ENCODE assay signal across 1 cellular context in the genomic region with DNA sequence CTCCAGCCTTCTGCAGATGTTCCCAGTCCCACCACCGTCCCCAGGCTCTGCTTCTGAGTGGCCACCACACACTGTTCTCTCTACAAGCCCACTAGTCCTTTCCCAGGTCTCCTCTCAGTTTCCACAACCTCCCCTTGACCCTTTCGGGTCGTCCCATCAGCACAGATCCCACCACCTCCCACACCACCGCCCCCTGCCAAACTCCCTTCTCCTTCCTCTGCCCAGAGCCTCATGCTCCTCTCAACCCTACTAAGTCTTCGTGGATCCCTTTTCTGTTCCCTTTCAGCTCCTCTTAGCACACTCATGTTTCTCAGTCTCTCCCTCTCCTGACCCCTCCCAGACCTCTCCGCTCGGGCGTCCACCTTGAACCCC.
TF ChIP-seq lines count a peak whose summit lies in the region.

No MANE protein-coding gene starts in this region.

TF ChIP-seq in GM12878, 131 proteins besides CTCF, POLR2A, EP300 and RAD21:
- TF ChIP-seq HDGF (IDR thresholded peaks at IDR 0.05) (0 out of 2 replicates have a peak, but pooled peaks have one; percentile 41), PAX8 (IDR thresholded peaks at IDR 0.05) (no peak), MXI1 (IDR thresholded peaks at IDR 0.05; ENCODE audit: low read depth, low read length) (no peak), IKZF2 (IDR thresholded peaks at IDR 0.05) (peak in 1 of 2 experiments; percentile 37; a peak in 2 of 4 replicates), NBN (IDR thresholded peaks at IDR 0.05) (0 out of 2 replicates have a peak, but pooled peaks have one; percentile 32)
